In the genomic region with DNA sequence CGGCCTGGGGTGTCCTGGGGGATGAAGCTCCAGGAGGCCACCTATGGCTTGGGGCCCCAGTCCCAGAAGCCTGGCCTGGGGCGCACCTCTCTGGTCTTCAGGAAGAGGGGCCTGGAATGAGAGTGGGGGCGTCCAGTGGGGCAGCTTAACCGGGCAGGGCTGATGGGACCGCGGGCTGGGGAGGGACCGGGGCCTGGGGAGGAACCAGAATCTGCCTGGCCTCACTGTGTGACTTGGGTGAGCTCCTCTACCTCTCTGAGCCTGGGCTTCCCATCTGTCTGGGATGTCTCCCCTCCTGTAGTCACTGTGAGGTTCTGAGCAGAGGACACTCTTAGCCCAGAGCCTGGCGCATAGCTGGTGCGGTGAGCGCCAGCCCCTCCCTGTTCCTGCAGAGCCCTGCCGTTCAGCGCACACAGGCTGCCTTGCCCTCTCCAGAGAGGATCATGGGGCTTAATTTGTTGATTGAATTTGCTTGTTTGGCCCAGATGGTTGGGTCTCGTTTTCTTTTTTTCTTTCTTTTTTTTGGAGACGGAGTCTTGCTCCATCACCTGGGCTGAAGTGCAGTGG, we compare ENCODE assay signal across 8 cellular contexts.
DNase-seq lines count a peak whose midpoint lies in the region; ATAC-seq and TF ChIP-seq lines count a peak whose summit lies in the region.
"Not testable (repeated sequence)": the region's sequence is repeated elsewhere in the genome, so short reads cannot be mapped to it uniquely, and the experiment has no call there.

No MANE protein-coding gene starts in this region.

- intact Hi-C loops in Right ventricle myocardium superior (cut with DNase I); right cardiac atrium (cut with DNase I); lower lobe of right lung (cut with DNase I); posterior vena cava (cut with DNase I); spleen (cut with DNase I; ENCODE audit: low total_unique reads): not testable (repeated sequence)

- not testable (repeated sequence) for H3K36me3 ChIP-seq in DND-41 (ENCODE audit: insufficient read depth, low read length); lower lobe of right lung; spleen; upper lobe of left lung

- H2AFZ ChIP-seq in DND-41 (ENCODE audit: low read depth, low read length), result not testable (repeated sequence)

- ATAC-seq in DND-41 (ENCODE audit: insufficient read depth, low read depth) (peak; percentile 60), esophagus mucosa (peak; percentile 18), right cardiac atrium (peak; percentile 24 to 51), lower lobe of right lung (peak; percentile 29 to 36), upper lobe of left lung (ENCODE audit: low FRiP score in 2 of 2) (peak; percentile 47 to 54)
- not testable (repeated sequence) for ATAC-seq in Right ventricle myocardium superior (ENCODE audit: poor library complexity)

- H3K4me2 ChIP-seq in DND-41 (ENCODE audit: insufficient read depth, low read length), result not testable (repeated sequence)

- 83% methylated on average over 12 of the region's 14 CpGs for whole genome bisulfite sequencing in right cardiac atrium
- WGBS in spleen, 5 donors, result 74 to 89% (median 80%) methylated on average over 7 to 12 of the region's 14 CpGs
- 82 to 86% methylated on average over 7 to 13 of the region's 14 CpGs for WGBS in upper lobe of left lung, 2 donors

- not testable (repeated sequence) for H3K27me3 ChIP-seq in DND-41 (ENCODE audit: insufficient read depth, low read length, poor library complexity); right cardiac atrium (ENCODE audit: control insufficient read depth, insufficient read depth); lower lobe of right lung (ENCODE audit: low read depth); spleen (replicated peaks in 1 of 7); upper lobe of left lung

- H3K9me3 ChIP-seq in DND-41 (ENCODE audit: insufficient read depth, low read length, severe bottlenecking); right cardiac atrium (ENCODE audit: control insufficient read depth, low read length); lower lobe of right lung; spleen; upper lobe of left lung: not testable (repeated sequence)

- H3K4me1 ChIP-seq in DND-41 (ENCODE audit: insufficient read depth, low read length); right cardiac atrium (ENCODE audit: control insufficient read depth, insufficient read depth, low read length); lower lobe of right lung; spleen; upper lobe of left lung: not testable (repeated sequence)

- not testable (repeated sequence) for TF ChIP-seq CTCF in DND-41 (IDR thresholded peaks at IDR 0.05; ENCODE audit: borderline replicate concordance, extremely low read depth, low read length, poor library complexity, severe bottlenecking); lower lobe of right lung (IDR thresholded peaks at IDR 0.05); spleen (IDR thresholded peaks at IDR 0.05 in 8 of 11, conservative IDR thresholded peaks at IDR 0.05 in 3 of 11); upper lobe of left lung (IDR thresholded peaks at IDR 0.05)

- TF ChIP-seq EP300 in upper lobe of left lung (IDR thresholded peaks at IDR 0.05), result not testable (repeated sequence)

- H3K9ac ChIP-seq in DND-41 (ENCODE audit: low read depth, low read length), result not testable (repeated sequence)

- DNase-seq in DND-41, result peak; percentile 12
- peak; percentile 21 for DNase-seq in Right ventricle myocardium superior
- DNase-seq in right cardiac atrium, result peak; percentile 1 to 32 (median 10)
- not testable (repeated sequence) for DNase-seq in lower lobe of right lung
- DNase-seq in posterior vena cava (ENCODE audit: low spot score), result peak; percentile 42
- peak; percentile 64 for DNase-seq in spleen
- peak in 1 of 2 donors; percentile 63 for DNase-seq in upper lobe of left lung

- H4K20me1 ChIP-seq in DND-41 (ENCODE audit: insufficient read depth, low read length), result not testable (repeated sequence)

- not testable (repeated sequence) for H3K4me3 ChIP-seq in DND-41 (ENCODE audit: low read depth in 1 of 2, low read length in 2 of 2); right cardiac atrium (ENCODE audit: low read length); lower lobe of right lung; spleen; upper lobe of left lung

- not testable (repeated sequence) for H3K27ac ChIP-seq in DND-41 (ENCODE audit: low read length); right cardiac atrium (ENCODE audit: low read length); lower lobe of right lung; spleen; upper lobe of left lung

- H3K79me2 ChIP-seq in DND-41 (ENCODE audit: insufficient read depth, low read length), result not testable (repeated sequence)

- TF ChIP-seq POLR2A in spleen (IDR thresholded peaks at IDR 0.05); upper lobe of left lung (IDR thresholded peaks at IDR 0.05): not testable (repeated sequence)
